In the genomic region with DNA sequence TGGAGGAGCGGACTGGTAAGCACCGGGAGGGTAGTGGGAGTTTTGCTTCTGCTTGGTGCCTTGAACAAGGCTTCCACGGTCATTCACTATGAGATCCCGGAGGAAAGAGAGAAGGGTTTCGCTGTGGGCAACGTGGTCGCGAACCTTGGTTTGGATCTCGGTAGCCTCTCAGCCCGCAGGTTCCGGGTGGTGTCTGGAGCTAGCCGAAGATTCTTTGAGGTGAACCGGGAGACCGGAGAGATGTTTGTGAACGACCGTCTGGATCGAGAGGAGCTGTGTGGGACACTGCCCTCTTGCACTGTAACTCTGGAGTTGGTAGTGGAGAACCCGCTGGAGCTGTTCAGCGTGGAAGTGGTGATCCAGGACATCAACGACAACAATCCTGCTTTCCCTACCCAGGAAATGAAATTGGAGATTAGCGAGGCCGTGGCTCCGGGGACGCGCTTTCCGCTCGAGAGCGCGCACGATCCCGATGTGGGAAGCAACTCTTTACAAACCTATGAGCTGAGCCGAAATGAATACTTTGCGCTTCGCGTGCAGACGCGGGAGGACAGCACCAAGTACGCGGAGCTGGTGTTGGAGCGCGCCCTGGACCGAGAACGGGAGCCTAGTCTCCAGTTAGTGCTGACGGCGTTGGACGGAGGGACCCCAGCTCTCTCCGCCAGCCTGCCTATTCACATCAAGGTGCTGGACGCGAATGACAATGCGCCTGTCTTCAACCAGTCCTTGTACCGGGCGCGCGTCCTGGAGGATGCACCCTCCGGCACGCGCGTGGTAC, we compare ENCODE assay signal across 8 cellular contexts. TPM values are rescaled to one million over a fixed set of nuclear protein-coding genes. Genes with fewer than 3 reads are reported as not detected.
DNase-seq lines count a peak whose midpoint lies in the region; ATAC-seq and TF ChIP-seq lines count a peak whose summit lies in the region.

No MANE protein-coding gene starts in this region.

- H4K20me1 ChIP-seq in IMR-90 (ENCODE audit: insufficient read depth, low read length): peaks cover 35% of the 10 kb centered on the region

- H3K36me3 ChIP-seq in IMR-90 (ENCODE audit: control insufficient read depth, insufficient read depth, low read length): no peaks in the 10 kb centered on the region

- POLR2A ChIA-PET in IMR-90 (lab: Charles Lee; ENCODE audit: unreplicated experiment): no interaction called here
- POLR2A ChIA-PET in activated CD4-positive, alpha-beta memory T cell treated with anti-CD3 and anti-CD28 coated beads, Interleukin-2, amount 10 ng/mL, durations not matched to agents 7 days and 5 days (lab: Charles Lee): interaction anchor here (1.4 kb wide), 1 partner anchor 17 kb away, joined by 3 read pairs; no protein-coding TSS in a partner anchor

- no peaks in the 10 kb centered on the region for H3K9me3 ChIP-seq in IMR-90 (ENCODE audit: control insufficient read depth, insufficient read depth, low read length)

- H2BK5ac ChIP-seq in IMR-90 (ENCODE audit: low read depth, low read length, poor library complexity, severe bottlenecking): peak overlapping the region; percentile 41

- TF ChIP-seq POLR2A in IMR-90 (IDR thresholded peaks at IDR 0.05; ENCODE audit: low read depth, low read length): peak; percentile 46; the same call in 1 of the 2 replicates

- peak overlapping the region; percentile 46 for H2BK120ac ChIP-seq in IMR-90 (ENCODE audit: low read depth, low read length)

- H3K56ac ChIP-seq in IMR-90 (ENCODE audit: extremely low read depth, insufficient read depth, low read length): peak overlapping the region; percentile 56

- peak overlapping the region; percentile 52; the same call in 1 of the 2 replicates for H2AK5ac ChIP-seq in IMR-90 (ENCODE audit: low read depth, low read length)

- TF ChIP-seq CTCF in IMR-90 (conservative IDR thresholded peaks at IDR 0.05; ENCODE audit: low read depth, low read length) (no peak), omental fat pad (IDR thresholded peaks at IDR 0.05) (no peak)

- DNase-seq in ELF-1 (ENCODE audit: low read depth, low spot score) (peak; percentile 65), IMR-90 (peak; percentile 85), foreskin melanocyte (peak; percentile 83), omental fat pad (ENCODE audit: low spot score) (no peak), NCI-H748 (lab: John Stamatoyannopoulos, UW; ENCODE audit: unreplicated experiment) (no peak)
- DNase-seq in activated CD4-positive, alpha-beta memory T cell treated with anti-CD3 and anti-CD28 coated beads, Interleukin-2, amount 10 ng/mL, durations not matched to agents 7 days and 5 days: no peak
- no peak for DNase-seq in activated CD4-positive, alpha-beta T cell treated with anti-CD3 and anti-CD28 coated beads, Interleukin-2, amount 50 U/mL, for 1 hour

- peaks cover 70% of the 10 kb centered on the region for H3K27me3 Mint-ChIP-seq in activated CD4-positive, alpha-beta memory T cell treated with anti-CD3 and anti-CD28 coated beads, Interleukin-2, amount 10 ng/mL, durations not matched to agents 7 days and 5 days

- H4K5ac ChIP-seq in IMR-90 (ENCODE audit: low read depth, low read length): peak overlapping the region; percentile 1; the same call in 1 of the 2 replicates

- peaks cover 17% of the 10 kb centered on the region for H3K4me1 ChIP-seq in IMR-90 (ENCODE audit: control insufficient read depth, insufficient read depth, low read length)

- in situ Hi-C loops in IMR-90 (cut with MboI; ENCODE audit: low sequenced_read_pairs): loop anchor here (5.0 kb wide), 1 partner anchor 46 kb away; no protein-coding TSS in a partner anchor

- WGBS in IMR-90 (ENCODE audit: extremely low coverage in 2 of 2, insufficient read length in 1 of 2), 2 experiments: 0% methylated on average over 23 of the region's 58 CpGs; no CpG with 5 or more reads in 1 of the 2 experiments

- H4K91ac ChIP-seq in IMR-90 (ENCODE audit: insufficient read depth, low read depth, low read length): no peak overlapping the region

- H2AK9ac ChIP-seq in IMR-90 (replicated peaks; ENCODE audit: low read depth, low read length, poor library complexity): peak overlapping the region; percentile 69

- H3K27me3 ChIP-seq in IMR-90 (ENCODE audit: control insufficient read depth, insufficient read depth, low read length): no peaks in the 10 kb centered on the region

- dilution Hi-C loops in IMR-90 (cut with HindIII; ENCODE audit: low sequenced_read_pairs, unreplicated experiment): no loop called here

- H3K9me3 Mint-ChIP-seq in activated CD4-positive, alpha-beta memory T cell treated with anti-CD3 and anti-CD28 coated beads, Interleukin-2, amount 10 ng/mL, durations not matched to agents 7 days and 5 days: no peaks in the 10 kb centered on the region

- H3K9me1 ChIP-seq in IMR-90 (ENCODE audit: insufficient read depth, low read length): peaks cover 6% of the 10 kb centered on the region; the same call in 1 of the 2 replicates

- peak overlapping the region; percentile 66 for H3K4me3 Mint-ChIP-seq in activated CD4-positive, alpha-beta memory T cell treated with anti-CD3 and anti-CD28 coated beads, Interleukin-2, amount 10 ng/mL, durations not matched to agents 7 days and 5 days

- H2BK20ac ChIP-seq in IMR-90 (ENCODE audit: low read depth, low read length): no peak overlapping the region

- H2BK15ac ChIP-seq in IMR-90 (ENCODE audit: low read depth, low read length): peak overlapping the region; percentile 40; the same call in 1 of the 3 replicates

- H3K9ac ChIP-seq in IMR-90 (ENCODE audit: low read depth, low read length): peak overlapping the region; percentile 67

- BruUV-seq in IMR-90 (replicated peaks; lab: Mats Ljungman, UMichigan): TSS peak; percentile 27

- peak overlapping the region; percentile 48 to 54; a peak in 3 of 4 replicates for H4K8ac ChIP-seq in IMR-90 (ENCODE audit: low read depth in 2 of 2, low read length in 2 of 2)

- H3K4ac ChIP-seq in IMR-90 (ENCODE audit: low read depth, low read length): peak overlapping the region; percentile 78

- peak; percentile 34 for ATAC-seq in GM21528 (IDR thresholded peaks at IDR 0.05; ENCODE audit: low FRiP score, unreplicated experiment)
- ATAC-seq in IMR-90 (ENCODE audit: low read depth): peak; percentile 58
- ATAC-seq in omental fat pad (ENCODE audit: low FRiP score): peak; percentile 46

- H3K18ac ChIP-seq in IMR-90 (ENCODE audit: low read depth, low read length): peak overlapping the region; percentile 20; the same call in 1 of the 2 replicates

- H3K79me1 ChIP-seq in IMR-90 (ENCODE audit: low read depth in 1 of 2, low read length in 2 of 2): peaks cover 26 to 43% of the 10 kb centered on the region in 2 experiments

- peak overlapping the region; percentile 18 for H3K27ac Mint-ChIP-seq in activated CD4-positive, alpha-beta memory T cell treated with anti-CD3 and anti-CD28 coated beads, Interleukin-2, amount 10 ng/mL, durations not matched to agents 7 days and 5 days

- H3K27ac ChIP-seq in IMR-90 (ENCODE audit: insufficient read depth, low read length): peak overlapping the region; percentile 66

- no peak; the same call in 1 of the 2 replicates for TF ChIP-seq RAD21 in IMR-90 (IDR thresholded peaks at IDR 0.05; ENCODE audit: low read length)

- CTCF ChIA-PET in IMR-90 (lab: Yijun Ruan, JAX): interaction anchor here (0.9 to 3.1 kb wide), 8 partner anchors 40 to 91 kb away, joined by 3 to 19 read pairs (median 4); a partner anchor contains a TSS
- CTCF ChIA-PET in activated CD4-positive, alpha-beta memory T cell treated with anti-CD3 and anti-CD28 coated beads, Interleukin-2, amount 10 ng/mL, durations not matched to agents 7 days and 5 days (lab: Charles Lee): interaction anchor here (0.7 to 1.0 kb wide), 3 partner anchors 10 to 156 kb away, joined by 3 to 6 read pairs (median 3); a partner anchor contains a TSS

- H3K4me3 ChIP-seq in IMR-90 (ENCODE audit: insufficient read depth, low read depth, low read length): peak overlapping the region; percentile 54

- peaks cover 23% of the 10 kb centered on the region for H3K4me1 Mint-ChIP-seq in activated CD4-positive, alpha-beta memory T cell treated with anti-CD3 and anti-CD28 coated beads, Interleukin-2, amount 10 ng/mL, durations not matched to agents 7 days and 5 days

- intact Hi-C loops in IMR-90 (cut with micrococcal nuclease): loop anchor here (1.0 to 5.0 kb wide), 3 partner anchors 33 to 59 kb away; a partner anchor contains a TSS

- H3K23ac ChIP-seq in IMR-90 (ENCODE audit: low read depth, low read length): peak overlapping the region; percentile 83

- H3K36me3 Mint-ChIP-seq in activated CD4-positive, alpha-beta memory T cell treated with anti-CD3 and anti-CD28 coated beads, Interleukin-2, amount 10 ng/mL, durations not matched to agents 7 days and 5 days (ENCODE audit: low read depth): peaks cover 4% of the 10 kb centered on the region

- H2AFZ ChIP-seq in IMR-90 (replicated peaks; ENCODE audit: low read length, poor library complexity): peak overlapping the region; percentile 86

- H3K14ac ChIP-seq in IMR-90 (replicated peaks; ENCODE audit: low read depth, low read length): peak overlapping the region; percentile 75

- H3K4me2 ChIP-seq in IMR-90 (ENCODE audit: low read depth, low read length): peak overlapping the region; percentile 64

RNA-seq across cellular contexts. Expression of a gene that starts 0.6 kb away (rescaled TPM):
- total RNA-seq in IMR-90 (2012; rRNA removed) (21.1 and 21.9 TPM in 2 replicates), omental fat pad (10 to 100 TPM; 34.8 to 83.1 (median 41.9) TPM)
- polyA plus RNA-seq in IMR-90 (2012; rRNA removed): 58.9 and 72.1 TPM in 2 replicates
- 70.3 and 79.6 TPM in 2 replicates for polyA plus RNA-seq in IMR-90 (2012; cell fraction: cytosol; rRNA removed)
- polyA plus RNA-seq in IMR-90 (2012; cell fraction: nucleus; rRNA removed; ENCODE audit: low replicate concordance): 18.5 and 26.3 TPM in 2 replicates
- not detected for total RNA-seq in activated CD4-positive, alpha-beta memory T cell treated with anti-CD3 and anti-CD28 coated beads, Interleukin-2, amount 10 ng/mL, durations not matched to agents 7 days and 5 days

RNA-seq across cellular contexts. Expression of a gene that starts 8.5 kb away (rescaled TPM):
- 1.1 and 1.6 TPM in 2 replicates for total RNA-seq in IMR-90 (2012; rRNA removed)
- 0.60 and 0.65 TPM in 2 replicates for polyA plus RNA-seq in IMR-90 (2012; rRNA removed)
- polyA plus RNA-seq in IMR-90 (2012; cell fraction: cytosol; rRNA removed): 0.12 and 0.24 TPM in 2 replicates
- 4.4 and 5.1 TPM in 2 replicates for polyA plus RNA-seq in IMR-90 (2012; cell fraction: nucleus; rRNA removed; ENCODE audit: low replicate concordance)
- total RNA-seq in activated CD4-positive, alpha-beta memory T cell treated with anti-CD3 and anti-CD28 coated beads, Interleukin-2, amount 10 ng/mL, durations not matched to agents 7 days and 5 days: not detected
- total RNA-seq in omental fat pad: 1 to 10 TPM; 1.5 to 4.1 (median 3.5) TPM

RNA-seq across cellular contexts. Expression of a gene that starts 12.6 kb away (rescaled TPM):
- 2.5 and 2.9 TPM in 2 replicates for total RNA-seq in IMR-90 (2012; rRNA removed)
- polyA plus RNA-seq in IMR-90 (2012; rRNA removed): 3.8 TPM in 2 replicates
- 2.5 and 3.2 TPM in 2 replicates for polyA plus RNA-seq in IMR-90 (2012; cell fraction: cytosol; rRNA removed)
- 11.1 and 15.3 TPM in 2 replicates for polyA plus RNA-seq in IMR-90 (2012; cell fraction: nucleus; rRNA removed; ENCODE audit: low replicate concordance)
- total RNA-seq in activated CD4-positive, alpha-beta memory T cell treated with anti-CD3 and anti-CD28 coated beads, Interleukin-2, amount 10 ng/mL, durations not matched to agents 7 days and 5 days: not detected
- total RNA-seq in omental fat pad: 1 to 10 TPM; 1.1 to 3.2 (median 2.1) TPM

RNA-seq across cellular contexts. Expression of a gene that starts 46.0 kb away (rescaled TPM):
- 8.8 and 9.7 TPM in 2 replicates for total RNA-seq in IMR-90 (2012; rRNA removed)
- 7.9 and 9.2 TPM in 2 replicates for polyA plus RNA-seq in IMR-90 (2012; rRNA removed)
- polyA plus RNA-seq in IMR-90 (2012; cell fraction: cytosol; rRNA removed): 8.7 and 9.5 TPM in 2 replicates
- 5.9 and 6.2 TPM in 2 replicates for polyA plus RNA-seq in IMR-90 (2012; cell fraction: nucleus; rRNA removed; ENCODE audit: low replicate concordance)
- total RNA-seq in activated CD4-positive, alpha-beta memory T cell treated with anti-CD3 and anti-CD28 coated beads, Interleukin-2, amount 10 ng/mL, durations not matched to agents 7 days and 5 days: not detected
- total RNA-seq in omental fat pad: 10 to 100 TPM in 3 of 4 donors, 1 to 10 TPM in 1; 7.5 to 18.4 (median 14.2) TPM

RNA-seq across cellular contexts. Expression of a gene that starts 55.5 kb away (rescaled TPM):
- total RNA-seq in IMR-90 (2012; rRNA removed) (5.4 and 5.8 TPM in 2 replicates), omental fat pad (10 to 100 TPM in 1 of 4 donors, 1 to 10 TPM in 3; 3.1 to 12.1 (median 5.3) TPM)
- polyA plus RNA-seq in IMR-90 (2012; rRNA removed): 6.9 and 7.5 TPM in 2 replicates
- 5.3 and 6.0 TPM in 2 replicates for polyA plus RNA-seq in IMR-90 (2012; cell fraction: cytosol; rRNA removed)
- polyA plus RNA-seq in IMR-90 (2012; cell fraction: nucleus; rRNA removed; ENCODE audit: low replicate concordance): 4.7 and 5.2 TPM in 2 replicates
- not detected for total RNA-seq in activated CD4-positive, alpha-beta memory T cell treated with anti-CD3 and anti-CD28 coated beads, Interleukin-2, amount 10 ng/mL, durations not matched to agents 7 days and 5 days

Comparison
In these comparisons a context has a peak if more than half of its experiments do, and no peak if none do; other contexts are left out.
1. DNase-seq: peak in ELF-1 (single experiment), IMR-90 (single experiment) and foreskin melanocyte (single experiment); none in activated CD4-positive, alpha-beta memory T cell treated with anti-CD3 and anti-CD28 coated beads, Interleukin-2, amount 10 ng/mL, durations not matched to agents 7 days and 5 days (single experiment), omental fat pad (single experiment), NCI-H748 (single experiment) and activated CD4-positive, alpha-beta T cell treated with anti-CD3 and anti-CD28 coated beads, Interleukin-2, amount 50 U/mL, for 1 hour (single experiment).
2. RNA of a gene that starts 0.6 kb away (total RNA-seq): 34.8 to 83.1 TPM in omental fat pad and 21.1 to 21.9 TPM in IMR-90; not detected in activated CD4-positive, alpha-beta memory T cell treated with anti-CD3 and anti-CD28 coated beads, Interleukin-2, amount 10 ng/mL, durations not matched to agents 7 days and 5 days; every median in the first group is over 10 times any median in the second.
3. Peak in every context shown above with its lines, with median percentiles within 50 percentile points of each other: ATAC-seq.